In the genomic region with DNA sequence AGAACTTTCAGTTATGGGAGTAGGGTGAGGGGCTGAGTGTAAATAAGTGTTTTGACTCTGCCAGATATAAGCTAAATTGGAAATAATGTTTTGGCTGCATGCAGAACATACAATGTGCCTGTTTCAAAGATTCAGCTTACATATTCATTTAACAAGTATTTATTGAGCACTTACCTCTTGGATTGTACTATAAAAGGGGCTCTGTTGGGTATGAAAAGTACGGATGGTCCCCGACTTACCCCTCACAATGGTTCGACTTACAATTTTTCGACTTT, we compare ENCODE assay signal across 8 cellular contexts. TPM values are rescaled to one million over a fixed set of nuclear protein-coding genes. Genes with fewer than 3 reads are reported as not detected.
DNase-seq lines count a peak whose midpoint lies in the region; ATAC-seq and TF ChIP-seq lines count a peak whose summit lies in the region.

No MANE protein-coding gene starts in this region.

- H3K9me3 ChIP-seq in heart left ventricle = no peaks in the 10 kb centered on the region

- H4K8ac ChIP-seq in mesendoderm (ENCODE audit: low read depth, low read length) = no peak overlapping the region

- peaks cover 45% of the 10 kb centered on the region for H3K27me3 Mint-ChIP-seq in MCF 10A (ENCODE audit: insufficient read depth, unreplicated experiment)

- no peak overlapping the region for H4K5ac ChIP-seq in mesendoderm (ENCODE audit: low read length)

- ATAC-seq in heart left ventricle (no peak), Right ventricle myocardium superior (ENCODE audit: poor library complexity) (no peak)

- H3K4me1 ChIP-seq in heart left ventricle (peaks cover 0 to 25% (median 12%) of the 10 kb centered on the region in 12 donors), mesendoderm (ENCODE audit: control insufficient read depth, low read depth, low read length) (no peaks in the 10 kb centered on the region), urinary bladder (ENCODE audit: insufficient read depth) (peaks cover 2% of the 10 kb centered on the region)

- WGBS in heart left ventricle, 4 donors = 0 to 42% (median 19%) methylated on average over 4 of the region's 4 CpGs
- WGBS in mesendoderm (ENCODE audit: extremely low coverage, insufficient coverage, low lambda C conversion rate) = no CpG with 5 or more reads among the region's 4 CpGs
- WGBS in urinary bladder = 0% methylated on average over 4 of the region's 4 CpGs

- no peaks in the 10 kb centered on the region for H3K79me1 ChIP-seq in mesendoderm (ENCODE audit: low read length)

- peak overlapping the region; percentile 75 for H3K4me3 Mint-ChIP-seq in MCF 10A (ENCODE audit: unreplicated experiment)

- no peak overlapping the region for H2BK120ac ChIP-seq in mesendoderm (ENCODE audit: low read depth, low read length)

- H3K27ac Mint-ChIP-seq in MCF 10A (ENCODE audit: low read depth, unreplicated experiment) = peak overlapping the region; percentile 49

- DNase-seq in heart left ventricle (no peak), Right ventricle myocardium superior (no peak), MCF 10A (ENCODE audit: unreplicated experiment) (no peak), mesendoderm (no peak), NCI-H2196 (lab: John Stamatoyannopoulos, UW; ENCODE audit: unreplicated experiment) (no peak), NCI-H2171 treated with DMSO at 0.1 percent for 48 hours (lab: John Stamatoyannopoulos, UW) (no peak), DMS53 treated with DMSO at 0.1 percent for 48 hours (lab: John Stamatoyannopoulos, UW; ENCODE audit: unreplicated experiment) (no peak)

- H3K36me3 Mint-ChIP-seq in MCF 10A (ENCODE audit: insufficient read depth, unreplicated experiment) = peaks cover 14% of the 10 kb centered on the region

- H3K56ac ChIP-seq in mesendoderm (ENCODE audit: low read length) = peak overlapping the region; percentile 88

- TF ChIP-seq CTCF in heart left ventricle (IDR thresholded peaks at IDR 0.05) (no peak), MCF 10A (IDR thresholded peaks at IDR 0.05; ENCODE audit: unreplicated experiment) (no peak)

- peaks cover 0 to 8% (median 0%) of the 10 kb centered on the region in 9 donors for H3K36me3 ChIP-seq in heart left ventricle
- H3K36me3 ChIP-seq in mesendoderm (ENCODE audit: control insufficient read depth, insufficient read depth, low read length) = no peaks in the 10 kb centered on the region
- H3K36me3 ChIP-seq in urinary bladder (ENCODE audit: insufficient read depth) = no peaks in the 10 kb centered on the region

- H3K79me2 ChIP-seq in mesendoderm (ENCODE audit: control insufficient read depth, insufficient read depth, low read length) = no peaks in the 10 kb centered on the region

- no peak overlapping the region for H3K23ac ChIP-seq in mesendoderm (ENCODE audit: low read length)

- peak overlapping the region; percentile 87 for H3K4me2 ChIP-seq in mesendoderm (ENCODE audit: low read length)

- H2BK5ac ChIP-seq in mesendoderm (ENCODE audit: low read length) = no peak overlapping the region

- no peak for TF ChIP-seq POLR2A in heart left ventricle (IDR thresholded peaks at IDR 0.05)

- no peak overlapping the region for H3K18ac ChIP-seq in mesendoderm (ENCODE audit: low read length)

- H3K27ac ChIP-seq in heart left ventricle = peak overlapping the region; percentile 80 to 97 (median 88)
- no peak overlapping the region for H3K27ac ChIP-seq in mesendoderm (ENCODE audit: low read depth, low read length)
- peak overlapping the region; percentile 41 for H3K27ac ChIP-seq in urinary bladder (ENCODE audit: low read depth)

- H3K4me1 Mint-ChIP-seq in MCF 10A (ENCODE audit: insufficient read depth, unreplicated experiment) = peaks cover 6% of the 10 kb centered on the region

- peak overlapping the region; percentile 80 for H3K9ac ChIP-seq in mesendoderm (ENCODE audit: low read length)

- POLR2A ChIA-PET in MCF 10A (lab: Yijun Ruan, JAX) = interaction anchor here (0.7 to 2.8 kb wide), 8 partner anchors 10 to 87 kb away, joined by 3 to 28 read pairs (median 5); a partner anchor contains a TSS

- no peak overlapping the region for H3K4ac ChIP-seq in mesendoderm (ENCODE audit: low read depth, low read length)

- H2BK15ac ChIP-seq in mesendoderm (replicated peaks; ENCODE audit: low read depth) = no peak overlapping the region

- intact Hi-C loops in heart left ventricle (cut with DNase I) = loop anchor here in 1 of 10 donors (5.0 kb wide), 1 partner anchor 39 kb away; no protein-coding TSS in a partner anchor
- intact Hi-C loops in Right ventricle myocardium superior (cut with DNase I) = no loop called here
- intact Hi-C loops in MCF 10A (cut with micrococcal nuclease) = no loop called here

- no peaks in the 10 kb centered on the region for H3K9me3 Mint-ChIP-seq in MCF 10A (ENCODE audit: unreplicated experiment)

- no peak overlapping the region for H2AK5ac ChIP-seq in mesendoderm (ENCODE audit: low read length)

- H3K27me3 ChIP-seq in heart left ventricle = peaks cover 0 to 4% (median 0%) of the 10 kb centered on the region in 9 donors
- no peaks in the 10 kb centered on the region for H3K27me3 ChIP-seq in mesendoderm (ENCODE audit: insufficient read depth, low read length, poor library complexity)

- H3K4me3 ChIP-seq in heart left ventricle = peak overlapping the region in 11 of 12 donors; percentile 44 to 93 (median 69)
- peak overlapping the region; percentile 76 for H3K4me3 ChIP-seq in mesendoderm (ENCODE audit: low read length)
- H3K4me3 ChIP-seq in urinary bladder (ENCODE audit: low read depth, low read length) = peak overlapping the region; percentile 46

- TSS peak; percentile 69 for BruUV-seq in MCF 10A (replicated peaks; lab: Mats Ljungman, UMichigan)

- CTCF ChIA-PET in MCF 10A (lab: Yijun Ruan, JAX) = interaction anchor here (0.7 kb wide), 1 partner anchor 20 kb away, joined by 3 read pairs; no protein-coding TSS in a partner anchor

RNA-seq across cellular contexts. Expression of a gene that starts 0.8 kb away (rescaled TPM):
- total RNA-seq in heart left ventricle = 100 to 1,000 TPM in 6 of 9 donors, 10 to 100 TPM in 3; 73.7 to 146 (median 109) TPM
- 100 to 1,000 TPM in 1 of 2 donors, 10 to 100 TPM in 1; 86.7 to 164 TPM for polyA plus RNA-seq in heart left ventricle
- total RNA-seq in Right ventricle myocardium superior = 142 TPM
- total RNA-seq in MCF 10A (2022) = 43.2 and 45.3 TPM in 2 replicates
- 28.8 TPM for polyA plus RNA-seq in mesendoderm (2013, experiment 1 of 2)
- 29.6 TPM for polyA plus RNA-seq in mesendoderm (2013, experiment 2 of 2)
- total RNA-seq in urinary bladder = 10.8 TPM
- 26.2 TPM for polyA plus RNA-seq in urinary bladder

RNA-seq across cellular contexts. Expression of a gene that starts 5.3 kb away (rescaled TPM):
- total RNA-seq in heart left ventricle = 1 to 10 TPM in 5 of 9 donors, under 1 TPM in 4; 0.32 to 7.9 (median 1.5) TPM
- 1 to 10 TPM in 1 of 2 donors, under 1 TPM in 1; 0.23 to 5.8 TPM for polyA plus RNA-seq in heart left ventricle
- 0.24 TPM for total RNA-seq in Right ventricle myocardium superior
- total RNA-seq in MCF 10A (2022) = not detected in 2 replicates
- 0.63 TPM for polyA plus RNA-seq in mesendoderm (2013, experiment 1 of 2)
- 0.57 TPM for polyA plus RNA-seq in mesendoderm (2013, experiment 2 of 2)
- total RNA-seq in urinary bladder = 2.5 TPM
- 2.4 TPM for polyA plus RNA-seq in urinary bladder

RNA-seq across cellular contexts. Expression of a gene that starts 56.1 kb away (rescaled TPM):
- 10 to 100 TPM in 1 of 9 donors, 1 to 10 TPM in 8; 1.8 to 13.7 (median 3.2) TPM for total RNA-seq in heart left ventricle
- polyA plus RNA-seq in heart left ventricle = 1 to 10 TPM; 1.3 to 5.3 TPM
- 2.0 TPM for total RNA-seq in Right ventricle myocardium superior
- total RNA-seq in MCF 10A (2022) = 19.5 and 23.6 TPM in 2 replicates
- 1.9 TPM for polyA plus RNA-seq in mesendoderm (2013, experiment 1 of 2)
- polyA plus RNA-seq in mesendoderm (2013, experiment 2 of 2) = 1.8 TPM
- 11.3 TPM for total RNA-seq in urinary bladder
- polyA plus RNA-seq in urinary bladder = 13.7 TPM
